In genomic region chr4:187604984-187605383, GRCh38 we compare ENCODE assay signal across 1 cellular context.
TF ChIP-seq lines count a peak whose summit lies in the region.

No MANE protein-coding gene starts in this region.

TF ChIP-seq in GM23338, 12 proteins besides CTCF, POLR2A, EP300 and RAD21 (continued from another document):
- TF ChIP-seq ZNF462 (CRISPR knock-in tag; IDR thresholded peaks at IDR 0.05): no peak
- TF ChIP-seq EZH2phosphoT487 (IDR thresholded peaks at IDR 0.05; ENCODE audit: unreplicated experiment): no peak
- TF ChIP-seq REST (IDR thresholded peaks at IDR 0.05; ENCODE audit: unreplicated experiment): no peak
- no peak for TF ChIP-seq ETS1 (IDR thresholded peaks at IDR 0.05)
- TF ChIP-seq ZNF114 (CRISPR knock-in tag; IDR thresholded peaks at IDR 0.05): no peak
